In genomic region chr5:53110156-53110555, GRCh38 we compare ENCODE assay signal across 8 cellular contexts. TPM values are rescaled to one million over a fixed set of nuclear protein-coding genes. Genes with fewer than 3 reads are reported as not detected.
DNase-seq lines count a peak whose midpoint lies in the region; ATAC-seq and TF ChIP-seq lines count a peak whose summit lies in the region.

No MANE protein-coding gene starts in this region.

- H3K36me3 Mint-ChIP-seq in IgD-negative memory B cell, result peaks cover 2% of the 10 kb centered on the region

- H3K36me3 ChIP-seq in muscle layer of duodenum (ENCODE audit: control insufficient read depth in 1 of 2, insufficient read depth in 2 of 2, low read length in 2 of 2), result peaks cover 0 to 5% of the 10 kb centered on the region in 2 donors

- H3K27ac ChIP-seq in muscle layer of duodenum (ENCODE audit: low read length), result peak overlapping the region; percentile 78

- TF ChIP-seq CTCF in AG09309 (IDR thresholded peaks at IDR 0.05; ENCODE audit: control insufficient read depth, insufficient read depth, low read depth, low read length, missing control alignments) (no peak), choroid plexus epithelial cell (conservative IDR thresholded peaks at IDR 0.05; ENCODE audit: low read depth, low read length) (no peak)

- H3K4me3 ChIP-seq in AG09309 (ENCODE audit: control insufficient read depth, low read depth, low read length) (peak overlapping the region; percentile 77), choroid plexus epithelial cell (ENCODE audit: low read depth, low read length) (peak overlapping the region; percentile 90), muscle layer of duodenum (ENCODE audit: low read depth in 1 of 2, low read length in 2 of 2) (peak overlapping the region; percentile 91 to 95)

- peak overlapping the region; percentile 94 to 99 (median 98) for H3K4me3 Mint-ChIP-seq in IgD-negative memory B cell

- no peaks in the 10 kb centered on the region for H3K9me3 Mint-ChIP-seq in IgD-negative memory B cell

- ATAC-seq in GM19438 (IDR thresholded peaks at IDR 0.05; ENCODE audit: low read depth, unreplicated experiment), result peak; percentile 7

- no peaks in the 10 kb centered on the region for H3K27me3 ChIP-seq in muscle layer of duodenum (ENCODE audit: low read depth, low read length)

- no peaks in the 10 kb centered on the region for H3K9me3 ChIP-seq in muscle layer of duodenum (ENCODE audit: control insufficient read depth in 1 of 2, low read length in 2 of 2)

- no peaks in the 10 kb centered on the region for H3K27me3 Mint-ChIP-seq in IgD-negative memory B cell

- H3K4me1 ChIP-seq in muscle layer of duodenum (ENCODE audit: control insufficient read depth in 1 of 2, insufficient read depth in 2 of 2, low read length in 2 of 2), result peaks cover 0 to 6% of the 10 kb centered on the region in 2 donors

- peaks cover 12 to 37% (median 13%) of the 10 kb centered on the region in 3 donors for H3K4me1 Mint-ChIP-seq in IgD-negative memory B cell

- DNase-seq in AG09309 (ENCODE audit: low read depth) (no peak), choroid plexus epithelial cell (ENCODE audit: low read depth) (no peak), GM03348 (ENCODE audit: low spot score) (no peak), kidney tubule cell (ENCODE audit: low spot score) (no peak)
- DNase-seq in activated effector memory CD4-positive, alpha-beta T cell treated with Interleukin-2 at 50 U/mL for 16 hours, result no peak

- H3K27ac Mint-ChIP-seq in IgD-negative memory B cell, result peak overlapping the region; percentile 73 to 91 (median 75)

RNA-seq across cellular contexts. Expression of gene MOCS2, which starts 0.6 kb away (rescaled TPM):
- polyA plus RNA-seq in IgD-negative memory B cell, result 34.0 TPM
